Comparison of ENCODE assay signal across 8 cellular contexts in genomic region chr22:43996170-43996980, GRCh38. TPM values are rescaled to one million over a fixed set of nuclear protein-coding genes. Genes with fewer than 3 reads are reported as not detected.
A peak's percentile ranks its signal among the peaks of the same experiment; 100 is the strongest.
DNase-seq lines count a peak whose midpoint lies in the region; ATAC-seq lines count a peak whose summit lies in the region.

No MANE protein-coding gene starts in this region.

- H3K27me3 ChIP-seq in H7 (ENCODE audit: control insufficient read depth, insufficient read depth, low read length): no peaks in the 10 kb centered on the region

- peaks cover 19% of the 10 kb centered on the region for H3K36me3 ChIP-seq in H7 (replicated peaks; ENCODE audit: control insufficient read depth, insufficient read depth, low read length)

- H3K4me3 ChIP-seq in H7 (ENCODE audit: insufficient read depth, low read depth, low read length): no peak overlapping the region

- DNase-seq in Ammon's horn (ENCODE audit: low spot score) (peak; percentile 71), activated T-cell treated with anti-CD3 and anti-CD28 coated beads for 48 hours (ENCODE audit: low read depth) (peak; percentile 55), inferior parietal cortex (ENCODE audit: extremely low spot score) (peak; percentile 43), NCI-H1048 (lab: John Stamatoyannopoulos, UW) (no peak), H7 (no peak)
- DNase-seq in stimulated activated CD8-positive, alpha-beta memory T cell treated with anti-CD3 and anti-CD28 coated beads, Interleukin-15, amount 100 ng/mL, for 1 hour (ENCODE audit: low read depth): peak; percentile 34

- ATAC-seq in HG03159 (IDR thresholded peaks at IDR 0.05; ENCODE audit: unreplicated experiment) (peak; percentile 50), HG03025 (IDR thresholded peaks at IDR 0.05; ENCODE audit: low FRiP score, unreplicated experiment) (no peak)

RNA-seq across cellular contexts. Expression of gene PARVB, which starts 27.7 kb away (rescaled TPM):
- 19.9 and 37.9 TPM in 2 replicates for total RNA-seq in H7 (2014; rRNA removed; shearing (Covaris generic))

RNA-seq across cellular contexts. Expression of gene SAMM50, which starts 41.1 kb away (rescaled TPM):
- 47.6 and 52.0 TPM in 2 replicates for total RNA-seq in H7 (2014; rRNA removed; shearing (Covaris generic))

Comparison
In these comparisons a context has a peak if more than half of its experiments do, and no peak if none do; other contexts are left out.
1. DNase-seq: peak in Ammon's horn (single experiment), activated T-cell treated with anti-CD3 and anti-CD28 coated beads for 48 hours (single experiment), inferior parietal cortex (single experiment) and stimulated activated CD8-positive, alpha-beta memory T cell treated with anti-CD3 and anti-CD28 coated beads, Interleukin-15, amount 100 ng/mL, for 1 hour (single experiment); none in NCI-H1048 (single experiment) and H7 (single experiment).